ENCODE assay signal across 1 cellular context in genomic region chr2:121187922-121188411, GRCh38.
TF ChIP-seq lines count a peak whose summit lies in the region.

No MANE protein-coding gene starts in this region.

TF ChIP-seq in HepG2, 621 proteins besides CTCF, POLR2A, EP300 and RAD21:
- TF ChIP-seq ZKSCAN1 (IDR thresholded peaks at IDR 0.05; ENCODE audit: low read length) (no peak), ZNF747 (CRISPR knock-in tag; IDR thresholded peaks at IDR 0.05; ENCODE audit: borderline replicate concordance) (no peak), KDM1A (CRISPR knock-in tag; IDR thresholded peaks at IDR 0.05) (no peak), ZNF841 (CRISPR knock-in tag; IDR thresholded peaks at IDR 0.05; ENCODE audit: borderline replicate concordance) (no peak), ZBTB20 (CRISPR knock-in tag; IDR thresholded peaks at IDR 0.05; ENCODE audit: borderline replicate concordance, low read depth) (no peak), NFIB (CRISPR knock-in tag; IDR thresholded peaks at IDR 0.05; ENCODE audit: borderline replicate concordance) (no peak), ZNF430 (CRISPR knock-in tag; IDR thresholded peaks at IDR 0.05) (no peak), MAFK (conservative IDR thresholded peaks at IDR 0.05 in 1 of 2, IDR thresholded peaks at IDR 0.05 in 1 of 2; ENCODE audit: low read length in 2 of 2) (peak in 1 of 2 experiments; percentile 56; a peak in 2 of 4 replicates), SP140L (CRISPR knock-in tag; IDR thresholded peaks at IDR 0.05; ENCODE audit: borderline replicate concordance) (no peak), ZNF670 (CRISPR knock-in tag; IDR thresholded peaks at IDR 0.05; ENCODE audit: borderline replicate concordance) (no peak), IKZF5 (CRISPR knock-in tag; IDR thresholded peaks at IDR 0.05) (no peak), KDM6A (CRISPR knock-in tag; IDR thresholded peaks at IDR 0.05; ENCODE audit: low read depth) (no peak), TCF12 (IDR thresholded peaks at IDR 0.05) (no peak), TCF12 (CRISPR knock-in tag; IDR thresholded peaks at IDR 0.05) (no peak), NFE2L1 (CRISPR knock-in tag; IDR thresholded peaks at IDR 0.05; ENCODE audit: borderline replicate concordance) (no peak), MAFF (IDR thresholded peaks at IDR 0.05; ENCODE audit: low read depth, low read length) (0 out of 2 replicates have a peak, but pooled peaks have one; percentile 20)
- TF ChIP-seq, protein P1, sequence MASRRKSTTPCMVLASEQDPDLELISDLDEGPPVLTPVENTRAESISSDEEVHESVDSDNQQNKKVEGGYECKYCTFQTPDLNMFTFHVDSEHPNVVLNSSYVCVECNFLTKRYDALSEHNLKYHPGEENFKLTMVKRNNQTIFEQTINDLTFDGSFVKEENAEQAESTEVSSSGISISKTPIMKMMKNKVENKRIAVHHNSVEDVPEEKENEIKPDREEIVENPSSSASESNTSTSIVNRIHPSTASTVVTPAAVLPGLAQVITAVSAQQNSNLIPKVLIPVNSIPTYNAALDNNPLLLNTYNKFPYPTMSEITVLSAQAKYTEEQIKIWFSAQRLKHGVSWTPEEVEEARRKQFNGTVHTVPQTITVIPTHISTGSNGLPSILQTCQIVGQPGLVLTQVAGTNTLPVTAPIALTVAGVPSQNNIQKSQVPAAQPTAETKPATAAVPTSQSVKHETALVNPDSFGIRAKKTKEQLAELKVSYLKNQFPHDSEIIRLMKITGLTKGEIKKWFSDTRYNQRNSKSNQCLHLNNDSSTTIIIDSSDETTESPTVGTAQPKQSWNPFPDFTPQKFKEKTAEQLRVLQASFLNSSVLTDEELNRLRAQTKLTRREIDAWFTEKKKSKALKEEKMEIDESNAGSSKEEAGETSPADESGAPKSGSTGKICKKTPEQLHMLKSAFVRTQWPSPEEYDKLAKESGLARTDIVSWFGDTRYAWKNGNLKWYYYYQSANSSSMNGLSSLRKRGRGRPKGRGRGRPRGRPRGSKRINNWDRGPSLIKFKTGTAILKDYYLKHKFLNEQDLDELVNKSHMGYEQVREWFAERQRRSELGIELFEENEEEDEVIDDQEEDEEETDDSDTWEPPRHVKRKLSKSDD (CRISPR knock-in tag; IDR thresholded peaks at IDR 0.05; ENCODE audit: low read depth), result no peak
- TF ChIP-seq, protein P2, sequence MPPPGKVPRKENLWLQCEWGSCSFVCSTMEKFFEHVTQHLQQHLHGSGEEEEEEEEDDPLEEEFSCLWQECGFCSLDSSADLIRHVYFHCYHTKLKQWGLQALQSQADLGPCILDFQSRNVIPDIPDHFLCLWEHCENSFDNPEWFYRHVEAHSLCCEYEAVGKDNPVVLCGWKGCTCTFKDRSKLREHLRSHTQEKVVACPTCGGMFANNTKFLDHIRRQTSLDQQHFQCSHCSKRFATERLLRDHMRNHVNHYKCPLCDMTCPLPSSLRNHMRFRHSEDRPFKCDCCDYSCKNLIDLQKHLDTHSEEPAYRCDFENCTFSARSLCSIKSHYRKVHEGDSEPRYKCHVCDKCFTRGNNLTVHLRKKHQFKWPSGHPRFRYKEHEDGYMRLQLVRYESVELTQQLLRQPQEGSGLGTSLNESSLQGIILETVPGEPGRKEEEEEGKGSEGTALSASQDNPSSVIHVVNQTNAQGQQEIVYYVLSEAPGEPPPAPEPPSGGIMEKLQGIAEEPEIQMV (CRISPR knock-in tag; IDR thresholded peaks at IDR 0.05; ENCODE audit: low read depth), result no peak
